ENCODE assay signal across 15 cellular contexts in the genomic region with DNA sequence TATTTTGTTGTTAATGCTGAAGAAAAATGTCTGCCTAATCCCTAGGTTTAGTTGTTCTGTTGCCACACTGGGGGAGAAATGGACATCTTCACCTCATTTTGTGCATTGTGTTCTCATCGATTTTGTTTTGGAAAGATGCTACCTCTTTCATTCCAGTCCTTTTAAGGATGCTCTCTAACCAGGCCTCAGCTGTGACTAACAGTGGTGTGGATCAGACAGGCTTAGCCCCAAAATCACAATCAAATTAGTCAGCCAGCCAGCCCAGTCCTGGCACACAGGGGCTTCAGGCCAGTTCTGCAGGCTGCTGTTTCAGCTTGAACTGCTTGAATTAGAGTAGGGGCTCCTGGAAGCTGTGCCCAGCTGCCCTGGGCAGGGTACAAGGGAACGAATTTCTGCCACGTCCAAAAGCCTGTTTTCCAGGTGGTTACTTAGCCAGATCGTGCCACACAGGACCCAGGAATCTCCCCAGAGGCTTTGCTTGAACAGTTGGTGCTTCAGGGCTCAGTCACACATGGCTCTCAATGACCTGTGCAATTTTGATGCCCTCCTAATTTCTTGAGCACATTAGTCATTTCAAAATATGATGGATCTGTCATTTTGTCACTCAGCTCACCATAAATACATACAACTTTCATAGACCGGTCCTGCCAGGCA.
A peak's percentile ranks its signal among the peaks of the same experiment; 100 is the strongest.
DNase-seq lines count a peak whose midpoint lies in the region; ATAC-seq and TF ChIP-seq lines count a peak whose summit lies in the region.
"Had no signal": no experiment of that assay in that cellular context is flagged by ENCODE, and none has a peak within 500 bp of the region (broad histone marks: within the 10 kb centered on the region; RNA-seq: fewer than 3 reads in every experiment).

No MANE protein-coding gene starts in this region.

- no peak for TF ChIP-seq CTCF in fibroblast of mammary gland (conservative IDR thresholded peaks at IDR 0.05; ENCODE audit: control insufficient read depth, insufficient read depth, low read depth, low read length)
- TF ChIP-seq CTCF in smooth muscle cell (IDR thresholded peaks at IDR 0.05; ENCODE audit: borderline replicate concordance, insufficient read depth, poor library complexity, severe bottlenecking), result no peak

- ATAC-seq in SK-N-SH treated with all-trans-retinoic acid at 6 μM for 48 hours (peak; percentile 59), HG03565 (IDR thresholded peaks at IDR 0.05; ENCODE audit: unreplicated experiment) (no peak), GM21737 (IDR thresholded peaks at IDR 0.05; ENCODE audit: unreplicated experiment) (no peak)
- ATAC-seq: HCT116; stimulated activated naive CD8-positive, alpha-beta T cell treated with anti-CD3 and anti-CD28 coated beads, Interleukin-15, Interleukin-2, amounts not matched to agents 100 U/mL and 50 U/mL, for 24 hours had no signal

- no peaks in the 10 kb centered on the region for H3K36me3 ChIP-seq in smooth muscle cell (ENCODE audit: low read depth)

- peaks cover 4% of the 10 kb centered on the region for H3F3A ChIP-seq in smooth muscle cell (ENCODE audit: low read depth)

- H3K4me3 ChIP-seq in fibroblast of mammary gland (ENCODE audit: control insufficient read depth, low read depth, low read length) (no peak overlapping the region), smooth muscle cell (no peak overlapping the region)

- no peaks in the 10 kb centered on the region for H3K9me3 ChIP-seq in smooth muscle cell (replicated peaks; ENCODE audit: low read depth)

- no peaks in the 10 kb centered on the region for H4K20me1 ChIP-seq in smooth muscle cell (ENCODE audit: low read depth)

- H3K79me2 ChIP-seq in smooth muscle cell (ENCODE audit: low read depth), result no peaks in the 10 kb centered on the region

- H3K4me2 ChIP-seq in smooth muscle cell, result peak overlapping the region; percentile 40

- no peak overlapping the region for H2AFZ ChIP-seq in smooth muscle cell (ENCODE audit: low read depth)

- peak; percentile 40 to 78 for DNase-seq in NCI-H524 (lab: John Stamatoyannopoulos, UW)
- DNase-seq in NCI-H524 treated with DMSO at 0.1 percent for 48 hours (lab: John Stamatoyannopoulos, UW), result no peak
- peak; percentile 70 for DNase-seq in fibroblast of mammary gland (ENCODE audit: low read depth)
- no peak for DNase-seq in smooth muscle cell (lab: John Stamatoyannopoulos, UW; ENCODE audit: unreplicated experiment)
- DNase-seq in NCI-H146 treated with DMSO at 0.1 percent for 48 hours (lab: John Stamatoyannopoulos, UW; ENCODE audit: unreplicated experiment), result no peak
- DNase-seq: erythroblast; KBM-7; OCI-M1; stimulated activated naive CD8-positive, alpha-beta T cell treated with anti-CD3 and anti-CD28 coated beads, Interleukin-15, Interleukin-2, amounts not matched to agents 100 U/mL and 50 U/mL, for 24 hours; T1000 had no signal

- no peaks in the 10 kb centered on the region for H3K27me3 ChIP-seq in smooth muscle cell (ENCODE audit: low read depth)

- peak overlapping the region; percentile 75 for H3K27ac ChIP-seq in smooth muscle cell (ENCODE audit: low read depth)
- H3K27ac ChIP-seq: 22Rv1 had no signal

- H3K9ac ChIP-seq in smooth muscle cell (ENCODE audit: low read depth), result peak overlapping the region; percentile 44

- peaks cover 16% of the 10 kb centered on the region for H3K4me1 ChIP-seq in smooth muscle cell (ENCODE audit: low read depth)

- WGBS in smooth muscle cell (ENCODE audit: low lambda C conversion rate), result 65% methylated on average over 5 of the region's 5 CpGs

TF ChIP-seq in SK-N-SH treated with all-trans-retinoic acid at 6 μM for 48 hours, 23 proteins besides CTCF, POLR2A, EP300 and RAD21:
- no peak for TF ChIP-seq CSDC2 (CRISPR knock-in tag; IDR thresholded peaks at IDR 0.05)
- no peak for TF ChIP-seq PATZ1 (CRISPR knock-in tag; IDR thresholded peaks at IDR 0.05; ENCODE audit: borderline replicate concordance)
- TF ChIP-seq, protein P1, sequence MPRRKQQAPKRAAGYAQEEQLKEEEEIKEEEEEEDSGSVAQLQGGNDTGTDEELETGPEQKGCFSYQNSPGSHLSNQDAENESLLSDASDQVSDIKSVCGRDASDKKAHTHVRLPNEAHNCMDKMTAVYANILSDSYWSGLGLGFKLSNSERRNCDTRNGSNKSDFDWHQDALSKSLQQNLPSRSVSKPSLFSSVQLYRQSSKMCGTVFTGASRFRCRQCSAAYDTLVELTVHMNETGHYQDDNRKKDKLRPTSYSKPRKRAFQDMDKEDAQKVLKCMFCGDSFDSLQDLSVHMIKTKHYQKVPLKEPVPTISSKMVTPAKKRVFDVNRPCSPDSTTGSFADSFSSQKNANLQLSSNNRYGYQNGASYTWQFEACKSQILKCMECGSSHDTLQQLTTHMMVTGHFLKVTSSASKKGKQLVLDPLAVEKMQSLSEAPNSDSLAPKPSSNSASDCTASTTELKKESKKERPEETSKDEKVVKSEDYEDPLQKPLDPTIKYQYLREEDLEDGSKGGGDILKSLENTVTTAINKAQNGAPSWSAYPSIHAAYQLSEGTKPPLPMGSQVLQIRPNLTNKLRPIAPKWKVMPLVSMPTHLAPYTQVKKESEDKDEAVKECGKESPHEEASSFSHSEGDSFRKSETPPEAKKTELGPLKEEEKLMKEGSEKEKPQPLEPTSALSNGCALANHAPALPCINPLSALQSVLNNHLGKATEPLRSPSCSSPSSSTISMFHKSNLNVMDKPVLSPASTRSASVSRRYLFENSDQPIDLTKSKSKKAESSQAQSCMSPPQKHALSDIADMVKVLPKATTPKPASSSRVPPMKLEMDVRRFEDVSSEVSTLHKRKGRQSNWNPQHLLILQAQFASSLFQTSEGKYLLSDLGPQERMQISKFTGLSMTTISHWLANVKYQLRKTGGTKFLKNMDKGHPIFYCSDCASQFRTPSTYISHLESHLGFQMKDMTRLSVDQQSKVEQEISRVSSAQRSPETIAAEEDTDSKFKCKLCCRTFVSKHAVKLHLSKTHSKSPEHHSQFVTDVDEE (CRISPR knock-in tag; IDR thresholded peaks at IDR 0.05), result no peak
- TF ChIP-seq ZNF8 (CRISPR knock-in tag; IDR thresholded peaks at IDR 0.05), result no peak
- TF ChIP-seq, protein P2, sequence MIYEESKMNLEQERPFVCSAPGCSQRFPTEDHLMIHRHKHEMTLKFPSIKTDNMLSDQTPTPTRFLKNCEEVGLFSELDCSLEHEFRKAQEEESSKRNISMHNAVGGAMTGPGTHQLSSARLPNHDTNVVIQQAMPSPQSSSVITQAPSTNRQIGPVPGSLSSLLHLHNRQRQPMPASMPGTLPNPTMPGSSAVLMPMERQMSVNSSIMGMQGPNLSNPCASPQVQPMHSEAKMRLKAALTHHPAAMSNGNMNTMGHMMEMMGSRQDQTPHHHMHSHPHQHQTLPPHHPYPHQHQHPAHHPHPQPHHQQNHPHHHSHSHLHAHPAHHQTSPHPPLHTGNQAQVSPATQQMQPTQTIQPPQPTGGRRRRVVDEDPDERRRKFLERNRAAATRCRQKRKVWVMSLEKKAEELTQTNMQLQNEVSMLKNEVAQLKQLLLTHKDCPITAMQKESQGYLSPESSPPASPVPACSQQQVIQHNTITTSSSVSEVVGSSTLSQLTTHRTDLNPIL (CRISPR knock-in tag; IDR thresholded peaks at IDR 0.05; ENCODE audit: low read depth), result no peak
- no peak for TF ChIP-seq ZFP30 (CRISPR knock-in tag; IDR thresholded peaks at IDR 0.05)
- TF ChIP-seq CSRNP3 (CRISPR knock-in tag; IDR thresholded peaks at IDR 0.05), result no peak
- no peak for TF ChIP-seq TCF4 (CRISPR knock-in tag; IDR thresholded peaks at IDR 0.05; ENCODE audit: borderline replicate concordance)
- no peak for TF ChIP-seq ISL1 (CRISPR knock-in tag; IDR thresholded peaks at IDR 0.05)
- TF ChIP-seq, protein P3, sequence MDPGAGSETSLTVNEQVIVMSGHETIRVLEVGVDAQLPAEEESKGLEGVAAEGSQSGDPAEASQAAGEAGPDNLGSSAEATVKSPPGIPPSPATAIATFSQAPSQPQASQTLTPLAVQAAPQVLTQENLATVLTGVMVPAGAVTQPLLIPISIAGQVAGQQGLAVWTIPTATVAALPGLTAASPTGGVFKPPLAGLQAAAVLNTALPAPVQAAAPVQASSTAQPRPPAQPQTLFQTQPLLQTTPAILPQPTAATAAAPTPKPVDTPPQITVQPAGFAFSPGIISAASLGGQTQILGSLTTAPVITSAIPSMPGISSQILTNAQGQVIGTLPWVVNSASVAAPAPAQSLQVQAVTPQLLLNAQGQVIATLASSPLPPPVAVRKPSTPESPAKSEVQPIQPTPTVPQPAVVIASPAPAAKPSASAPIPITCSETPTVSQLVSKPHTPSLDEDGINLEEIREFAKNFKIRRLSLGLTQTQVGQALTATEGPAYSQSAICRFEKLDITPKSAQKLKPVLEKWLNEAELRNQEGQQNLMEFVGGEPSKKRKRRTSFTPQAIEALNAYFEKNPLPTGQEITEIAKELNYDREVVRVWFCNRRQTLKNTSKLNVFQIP (CRISPR knock-in tag; IDR thresholded peaks at IDR 0.05; ENCODE audit: borderline replicate concordance, low read depth), result no peak
- TF ChIP-seq SNAI2 (CRISPR knock-in tag; IDR thresholded peaks at IDR 0.05), result no peak
- TF ChIP-seq ZC3H10 (CRISPR knock-in tag; IDR thresholded peaks at IDR 0.05), result no peak
TF ChIP-seq in SK-N-SH treated with all-trans-retinoic acid at 6 μM for 48 hours: peak in this region for 0.

Comparison
In these comparisons a context has a peak if more than half of its experiments do, and no peak if none do; other contexts are left out.
1. DNase-seq: peak in NCI-H524 (2 of 2) and fibroblast of mammary gland (single experiment); none in NCI-H524 treated with DMSO at 0.1 percent for 48 hours (single experiment), smooth muscle cell (single experiment) and NCI-H146 treated with DMSO at 0.1 percent for 48 hours (single experiment).